ENCODE assay signal across 1 cellular context in genomic region chr20:3889489-3890409, GRCh38.
A peak's percentile ranks its signal among the peaks of the same experiment; 100 is the strongest.
TF ChIP-seq lines count a peak whose summit lies in the region.

No MANE protein-coding gene starts in this region.

TF ChIP-seq in HepG2, 621 proteins besides CTCF, POLR2A, EP300 and RAD21 (continued from another document and continues in another):
- TF ChIP-seq GMEB2 (CRISPR knock-in tag; IDR thresholded peaks at IDR 0.05; ENCODE audit: low read depth) (no peak), ZNF557 (CRISPR knock-in tag; IDR thresholded peaks at IDR 0.05) (no peak), SIN3A (IDR thresholded peaks at IDR 0.05; ENCODE audit: borderline replicate concordance, low read depth, low read length) (peak; percentile 53; the same call in 1 of the 2 replicates), RELA (CRISPR knock-in tag; IDR thresholded peaks at IDR 0.05) (0 out of 2 replicates have a peak, but pooled peaks have one; percentile 18), TFE3 (CRISPR knock-in tag; IDR thresholded peaks at IDR 0.05) (peak; percentile 45; the same call in 1 of the 2 replicates), ZNF768 (CRISPR knock-in tag; IDR thresholded peaks at IDR 0.05) (0 out of 2 replicates have a peak, but pooled peaks have one; percentile 49), RXRB (CRISPR knock-in tag; IDR thresholded peaks at IDR 0.05; ENCODE audit: borderline replicate concordance) (peak; percentile 23; the same call in 1 of the 2 replicates), SP2 (CRISPR knock-in tag; IDR thresholded peaks at IDR 0.05) (no peak), PCBP1 (IDR thresholded peaks at IDR 0.05; ENCODE audit: borderline replicate concordance, low read depth, low read length) (no peak), MED1 (CRISPR knock-in tag; IDR thresholded peaks at IDR 0.05) (peak; percentile 34; the same call in 1 of the 2 replicates), TEAD3 (CRISPR knock-in tag; optimal IDR thresholded peaks at IDR 0.05; ENCODE audit: borderline replicate concordance) (peak; percentile 77), ZNF704 (CRISPR knock-in tag; IDR thresholded peaks at IDR 0.05; ENCODE audit: borderline replicate concordance) (no peak), ZNF670 (CRISPR knock-in tag; IDR thresholded peaks at IDR 0.05; ENCODE audit: borderline replicate concordance) (peak; percentile 91; the same call in 1 of the 2 replicates), ZNF883 (CRISPR knock-in tag; IDR thresholded peaks at IDR 0.05; ENCODE audit: not compliant biosample characterization) (no peak), NFIB (CRISPR knock-in tag; IDR thresholded peaks at IDR 0.05; ENCODE audit: borderline replicate concordance) (0 out of 2 replicates have a peak, but pooled peaks have one; percentile 14), TFDP1 (CRISPR knock-in tag; IDR thresholded peaks at IDR 0.05; ENCODE audit: borderline replicate concordance) (peak; percentile 87), ZNF572 (CRISPR knock-in tag; IDR thresholded peaks at IDR 0.05) (0 out of 2 replicates have a peak, but pooled peaks have one; percentile 58), MTF1 (CRISPR knock-in tag; IDR thresholded peaks at IDR 0.05) (no peak), HIVEP1 (CRISPR knock-in tag; IDR thresholded peaks at IDR 0.05) (no peak; the same call in 1 of the 2 replicates), ZNF724P (CRISPR knock-in tag; IDR thresholded peaks at IDR 0.05; ENCODE audit: borderline replicate concordance) (no peak), SNAPC4 (CRISPR knock-in tag; IDR thresholded peaks at IDR 0.05) (0 out of 2 replicates have a peak, but pooled peaks have one; percentile 50), HNF4A (CRISPR knock-in tag; IDR thresholded peaks at IDR 0.05) (no peak), DNMT1 (CRISPR knock-in tag; IDR thresholded peaks at IDR 0.05) (peak; percentile 80), SETDB1 (CRISPR knock-in tag; IDR thresholded peaks at IDR 0.05; ENCODE audit: borderline replicate concordance) (no peak), SMAD1 (CRISPR knock-in tag; IDR thresholded peaks at IDR 0.05; ENCODE audit: borderline replicate concordance, low read depth) (peak; percentile 11; the same call in 1 of the 2 replicates), RFX5 (IDR thresholded peaks at IDR 0.05; ENCODE audit: low read depth, low read length) (no peak), DNMT3B (CRISPR knock-in tag; conservative IDR thresholded peaks at IDR 0.05) (peak; percentile 89; the same call in 1 of the 2 replicates), U2AF2 (IDR thresholded peaks at IDR 0.05; ENCODE audit: low read depth, low read length) (no peak), ZNF460 (CRISPR knock-in tag; IDR thresholded peaks at IDR 0.05; ENCODE audit: borderline replicate concordance) (no peak), ZNF792 (CRISPR knock-in tag; IDR thresholded peaks at IDR 0.05) (peak; percentile 7; the same call in 1 of the 2 replicates), IKZF4 (CRISPR knock-in tag; IDR thresholded peaks at IDR 0.05; ENCODE audit: borderline replicate concordance, low read depth, not compliant biosample characterization) (peak; percentile 50), ZNF337 (CRISPR knock-in tag; IDR thresholded peaks at IDR 0.05; ENCODE audit: borderline replicate concordance, low read depth) (no peak), ZNF556 (CRISPR knock-in tag; IDR thresholded peaks at IDR 0.05; ENCODE audit: borderline replicate concordance) (peak; percentile 18; the same call in 1 of the 2 replicates), ZSCAN30 (CRISPR knock-in tag; IDR thresholded peaks at IDR 0.05) (0 out of 2 replicates have a peak, but pooled peaks have one; percentile 4), ZNF781 (CRISPR knock-in tag; IDR thresholded peaks at IDR 0.05; ENCODE audit: borderline replicate concordance, not compliant biosample characterization) (peak; percentile 21), ATF7-NPFF (CRISPR knock-in tag; IDR thresholded peaks at IDR 0.05; ENCODE audit: low read depth) (peak; percentile 66; the same call in 1 of the 2 replicates), ZNF790 (CRISPR knock-in tag; IDR thresholded peaks at IDR 0.05; ENCODE audit: borderline replicate concordance) (0 out of 2 replicates have a peak, but pooled peaks have one; percentile 15), ZNF776 (CRISPR knock-in tag; IDR thresholded peaks at IDR 0.05) (peak; percentile 16; the same call in 1 of the 2 replicates), ZNF616 (CRISPR knock-in tag; IDR thresholded peaks at IDR 0.05; ENCODE audit: low read depth) (peak; percentile 31; the same call in 1 of the 2 replicates), ETV5 (CRISPR knock-in tag; IDR thresholded peaks at IDR 0.05; ENCODE audit: borderline replicate concordance) (peak; percentile 55), ZNF160 (CRISPR knock-in tag; IDR thresholded peaks at IDR 0.05) (0 out of 2 replicates have a peak, but pooled peaks have one; percentile 35), ZNF720 (CRISPR knock-in tag; IDR thresholded peaks at IDR 0.05) (no peak), ZNF432 (CRISPR knock-in tag; IDR thresholded peaks at IDR 0.05; ENCODE audit: borderline replicate concordance) (no peak), ISX (CRISPR knock-in tag; conservative IDR thresholded peaks at IDR 0.05) (peak; percentile 62; the same call in 1 of the 2 replicates), HNF1A (IDR thresholded peaks at IDR 0.05; ENCODE audit: low read depth) (0 out of 2 replicates have a peak, but pooled peaks have one; percentile 7), HNF1A (CRISPR knock-in tag; IDR thresholded peaks at IDR 0.05; ENCODE audit: borderline replicate concordance) (no peak), ZSCAN22 (CRISPR knock-in tag; IDR thresholded peaks at IDR 0.05) (no peak; the same call in 1 of the 2 replicates), ATRX (CRISPR knock-in tag; IDR thresholded peaks at IDR 0.05; ENCODE audit: borderline replicate concordance) (no peak), GPN1 (CRISPR knock-in tag; IDR thresholded peaks at IDR 0.05; ENCODE audit: borderline replicate concordance) (peak; percentile 69; the same call in 1 of the 2 replicates), ATF5 (CRISPR knock-in tag; IDR thresholded peaks at IDR 0.05; ENCODE audit: low read depth) (peak; percentile 45; the same call in 1 of the 2 replicates), ZNF24 (IDR thresholded peaks at IDR 0.05) (no peak)
